24 cellular contexts compared by ENCODE assay signal in genomic region chr18:54710519-54711281, GRCh38.
DNase-seq lines count a peak whose midpoint lies in the region; ATAC-seq and TF ChIP-seq lines count a peak whose summit lies in the region.
"Had no signal": no experiment of that assay in that cellular context is flagged by ENCODE, and none has a peak within 500 bp of the region (broad histone marks: within the 10 kb centered on the region; RNA-seq: fewer than 3 reads in every experiment).

No MANE protein-coding gene starts in this region.

- TF ChIP-seq CTCF in GM23338 (conservative IDR thresholded peaks at IDR 0.05; ENCODE audit: low read depth in 2 of 2): no peak
- TF ChIP-seq CTCF in Loucy (conservative IDR thresholded peaks at IDR 0.05; ENCODE audit: low read length): no peak

- no peak for ATAC-seq in GM23338
- peak; percentile 78 for ATAC-seq in left colon
- ATAC-seq: GM12878 had no signal

- H3F3A ChIP-seq in GM23338 (replicated peaks; ENCODE audit: low read depth) (no peaks in the 10 kb centered on the region), Loucy (ENCODE audit: low read depth) (no peaks in the 10 kb centered on the region)

- peaks cover 25% of the 10 kb centered on the region for H3K4me1 ChIP-seq in ACC112 (ENCODE audit: control insufficient read depth, insufficient read depth, low read length, unreplicated experiment)
- no peaks in the 10 kb centered on the region for H3K4me1 ChIP-seq in GM23338 (ENCODE audit: insufficient read depth)
- H3K4me1 ChIP-seq in Loucy (ENCODE audit: insufficient read depth, low read length, poor library complexity, severe bottlenecking): peaks cover 54% of the 10 kb centered on the region

- no peaks in the 10 kb centered on the region for H3K4me1 Mint-ChIP-seq in GM23338
- H3K4me1 Mint-ChIP-seq: B cell; CD14-positive monocyte; CD4-positive, CD25-positive, alpha-beta regulatory T cell had no signal

- intact Hi-C loops in left colon (cut with DNase I, micrococcal nuclease): no loop called here

- no peaks in the 10 kb centered on the region; the same call in 1 of the 2 replicates for H3K9me2 ChIP-seq in GM23338 (ENCODE audit: insufficient read depth)
- H3K9me2 ChIP-seq in Loucy (replicated peaks; ENCODE audit: low read depth, low read length): no peaks in the 10 kb centered on the region

- H3K9me3 Mint-ChIP-seq in GM23338: no peaks in the 10 kb centered on the region

- H3K36me3 Mint-ChIP-seq in GM23338 (ENCODE audit: low read depth): no peaks in the 10 kb centered on the region
- H3K36me3 Mint-ChIP-seq: CD14-positive monocyte; CD4-positive, alpha-beta memory T cell; CD4-positive, CD25-positive, alpha-beta regulatory T cell had no signal

- 0 out of 2 replicates have a peak, but pooled peaks cover 3% of the 10 kb centered on the region for H3K36me3 ChIP-seq in ACC112 (ENCODE audit: insufficient read depth, low read length)
- H3K36me3 ChIP-seq in GM23338 (ENCODE audit: insufficient read depth): no peaks in the 10 kb centered on the region
- H3K36me3 ChIP-seq in Loucy (ENCODE audit: insufficient read depth, low read length): no peaks in the 10 kb centered on the region
- H3K36me3 ChIP-seq: BLaER1 treated with 17β-estradiol and CSF1 and Interleukin-3, amounts not matched to agents 10 nM and 100 nM had no signal

- H4K20me1 ChIP-seq in GM23338 (replicated peaks; ENCODE audit: insufficient read depth): no peaks in the 10 kb centered on the region
- no peaks in the 10 kb centered on the region for H4K20me1 ChIP-seq in Loucy (ENCODE audit: insufficient read depth, low read length, poor library complexity, severe bottlenecking)
- H4K20me1 ChIP-seq: BLaER1 treated with 17β-estradiol and CSF1 and Interleukin-3, amounts not matched to agents 10 nM and 100 nM had no signal

- no peak overlapping the region for H3K27ac Mint-ChIP-seq in GM23338
- H3K27ac Mint-ChIP-seq: B cell; CD4-positive, alpha-beta memory T cell; CD4-positive, CD25-positive, alpha-beta regulatory T cell; CD8-positive, alpha-beta memory T cell had no signal

- no peaks in the 10 kb centered on the region for H3K79me2 ChIP-seq in ACC112 (ENCODE audit: control insufficient read depth, insufficient read depth, low read length, unreplicated experiment)
- no peaks in the 10 kb centered on the region for H3K79me2 ChIP-seq in GM23338 (replicated peaks; ENCODE audit: insufficient read depth)
- H3K79me2 ChIP-seq in Loucy (ENCODE audit: insufficient read depth, low read length): no peaks in the 10 kb centered on the region

- DNase-seq in GM23338 (ENCODE audit: low spot score) (no peak), left colon (no peak), medulla oblongata (ENCODE audit: extremely low spot score) (no peak), NCI-H2081 treated with DMSO at 0.1 percent for 48 hours (lab: John Stamatoyannopoulos, UW) (no peak)
- no peak for DNase-seq in central memory CD4-positive, alpha-beta T cell
- no peak for DNase-seq in activated naive CD4-positive, alpha-beta T cell treated with Interleukin-2 at 50 U/mL for 16 hours
- DNase-seq: 8988T; AML-193; CD4-positive, alpha-beta memory T cell; CD4-positive, CD25-positive, alpha-beta regulatory T cell; CD8-positive, alpha-beta memory T cell; COR-L47; DMS 273 treated with DMSO at 0.1 percent for 48 hours; DMS153; DMS79; DND-41; EL; GDM1 had no signal

- no peak overlapping the region for H2AFZ ChIP-seq in ACC112 (ENCODE audit: low read length, unreplicated experiment)
- H2AFZ ChIP-seq in GM23338: no peak overlapping the region
- H2AFZ ChIP-seq in Loucy (ENCODE audit: low read length): no peak overlapping the region

- no peak overlapping the region for H3K4me2 ChIP-seq in GM23338
- H3K4me2 ChIP-seq in Loucy (ENCODE audit: low read depth, low read length, poor library complexity, severe bottlenecking): peak overlapping the region; percentile 28

- peaks cover 11% of the 10 kb centered on the region; the same call in 1 of the 2 replicates for H3K9me3 ChIP-seq in Loucy (ENCODE audit: insufficient read depth, low read depth, low read length)

- H3K9ac ChIP-seq in Loucy (ENCODE audit: low read depth, low read length, poor library complexity, severe bottlenecking): no peak overlapping the region
- H3K9ac ChIP-seq: BLaER1 treated with 17β-estradiol and CSF1 and Interleukin-3, amounts not matched to agents 10 nM and 100 nM had no signal

- H3K4me3 ChIP-seq in ACC112 (ENCODE audit: low read depth, low read length): no peak overlapping the region
- no peak overlapping the region for H3K4me3 ChIP-seq in GM23338
- no peak overlapping the region for H3K4me3 ChIP-seq in Loucy (ENCODE audit: low read length, poor library complexity, severe bottlenecking)
- H3K4me3 ChIP-seq: BLaER1 treated with 17β-estradiol and CSF1 and Interleukin-3, amounts not matched to agents 10 nM and 100 nM; GM12878 had no signal

- no peaks in the 10 kb centered on the region for H3K27me3 ChIP-seq in ACC112 (ENCODE audit: insufficient read depth, low read length)
- no peaks in the 10 kb centered on the region for H3K27me3 ChIP-seq in GM23338 (ENCODE audit: insufficient read depth)
- no peaks in the 10 kb centered on the region for H3K27me3 ChIP-seq in Loucy (ENCODE audit: insufficient read depth, low read length, poor library complexity, severe bottlenecking)

- H3K27ac ChIP-seq in ACC112 (ENCODE audit: low read depth, low read length) (0 out of 2 replicates have a peak overlapping the region, but pooled peaks have one; percentile 91), GM23338 (ENCODE audit: low read depth) (no peak overlapping the region)
- H3K27ac ChIP-seq: BLaER1 treated with 17β-estradiol and CSF1 and Interleukin-3, amounts not matched to agents 10 nM and 100 nM had no signal

- no peak overlapping the region for H3K4me3 Mint-ChIP-seq in GM23338
- H3K4me3 Mint-ChIP-seq: B cell; CD14-positive monocyte; CD4-positive, alpha-beta memory T cell; CD4-positive, CD25-positive, alpha-beta regulatory T cell; CD8-positive, alpha-beta memory T cell had no signal

- H3K27me3 Mint-ChIP-seq in GM23338 (ENCODE audit: insufficient read depth, low read depth, poor library complexity): no peaks in the 10 kb centered on the region
- H3K27me3 Mint-ChIP-seq: CD4-positive, alpha-beta memory T cell had no signal

TF ChIP-seq in GM23338, 12 proteins besides CTCF, POLR2A, EP300 and RAD21:
- 0 out of 2 replicates have a peak, but pooled peaks have one; percentile 12 for TF ChIP-seq CREB1 (CRISPR knock-in tag; IDR thresholded peaks at IDR 0.05; ENCODE audit: low read depth)
- no peak for TF ChIP-seq EZH2phosphoT487 (IDR thresholded peaks at IDR 0.05; ENCODE audit: unreplicated experiment)
- no peak for TF ChIP-seq JUNB (IDR thresholded peaks at IDR 0.05; ENCODE audit: unreplicated experiment)
